9 cellular contexts compared by ENCODE assay signal in the genomic region with DNA sequence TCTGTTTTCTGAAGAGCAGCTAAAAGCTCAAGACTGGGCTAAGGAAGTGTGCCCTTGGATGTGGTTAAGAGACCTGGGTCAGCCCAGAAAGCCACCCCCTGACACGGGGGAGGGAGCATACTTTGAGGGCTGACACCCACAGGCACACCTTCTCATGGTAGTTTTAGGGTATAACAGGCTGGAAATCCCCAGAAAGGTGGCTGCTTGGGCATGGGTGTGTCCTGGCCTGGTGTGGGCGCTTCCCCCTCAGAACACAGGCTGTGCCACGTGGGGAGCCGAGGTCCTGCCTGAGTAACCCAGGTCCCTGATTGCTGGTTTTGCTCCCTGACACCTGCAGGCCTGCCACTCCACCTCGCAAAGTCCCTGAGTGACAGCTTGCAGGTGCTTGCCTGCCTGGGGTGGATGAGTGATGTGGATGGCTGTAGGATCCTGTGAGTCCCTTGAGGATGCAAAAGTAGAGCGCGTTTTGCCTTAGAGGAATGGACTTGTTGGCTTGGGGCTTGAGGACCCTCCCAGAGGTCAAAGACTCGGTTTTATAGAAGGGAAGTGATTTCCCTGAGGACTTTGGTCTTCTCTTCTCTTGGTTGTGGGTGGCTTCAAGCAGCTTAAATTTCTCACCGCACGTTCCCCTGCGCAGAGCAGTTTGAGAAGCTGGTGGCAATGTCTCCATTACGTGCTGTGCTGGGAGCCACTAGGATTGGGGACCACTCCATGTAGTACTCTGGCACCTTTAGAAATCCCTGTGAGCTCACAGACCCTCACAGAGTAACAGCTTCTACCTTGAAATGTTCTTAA.
DNase-seq lines count a peak whose midpoint lies in the region; ATAC-seq, FAIRE-seq and TF ChIP-seq lines count a peak whose summit lies in the region.
"Had no signal": no experiment of that assay in that cellular context is flagged by ENCODE, and none has a peak within 500 bp of the region (broad histone marks: within the 10 kb centered on the region; RNA-seq: fewer than 3 reads in every experiment).

No MANE protein-coding gene starts in this region.

- 0 out of 4 replicates have a peak, but pooled peaks of 1 of the 2 experiments have one; percentile 5 for TF ChIP-seq POLR2A in HepG2 (IDR thresholded peaks at IDR 0.05; ENCODE audit: insufficient read depth in 1 of 2, low read depth in 2 of 2, low read length in 2 of 2)
- no peak for TF ChIP-seq POLR2A in uterus (IDR thresholded peaks at IDR 0.05)

- CTCF ChIA-PET in activated CD4-positive, alpha-beta memory T cell treated with anti-CD3 and anti-CD28 coated beads, Interleukin-2, amount 10 ng/mL, durations not matched to agents 7 days and 5 days (lab: Charles Lee), result interaction anchor here (0.6 to 1.9 kb wide), 4 partner anchors 61 to 154 kb away, joined by 3 to 6 read pairs (median 4); a partner anchor contains a TSS
- CTCF ChIA-PET in HepG2 (lab: Yijun Ruan, JAX; ENCODE audit: low intra/inter-chr PET ratio, low total read pairs) (no interaction called here), PC-9 (lab: Charles Lee) (interaction anchor here (0.6 kb wide), 1 partner anchor 71 kb away, joined by 5 read pairs; no protein-coding TSS in a partner anchor)

- POLR2A ChIA-PET in activated CD4-positive, alpha-beta memory T cell treated with anti-CD3 and anti-CD28 coated beads, Interleukin-2, amount 10 ng/mL, durations not matched to agents 7 days and 5 days (lab: Charles Lee), result no interaction called here
- POLR2A ChIA-PET in HepG2 (lab: Yijun Ruan, JAX), result no interaction called here
- POLR2A ChIA-PET in PC-9 (lab: Charles Lee; ENCODE audit: unreplicated experiment), result no interaction called here

- H2AFZ ChIP-seq in HepG2 (ENCODE audit: low read length), result no peak overlapping the region
- no peak overlapping the region for H2AFZ ChIP-seq in PC-9

- H3K4me3 ChIP-seq in HepG2 (replicated peaks in 1 of 3; ENCODE audit: insufficient read depth in 1 of 3, low read depth in 2 of 3, low read length in 3 of 3) (no peak overlapping the region), uterus (no peak overlapping the region), dorsolateral prefrontal cortex (no peak overlapping the region), PC-9 (no peak overlapping the region)

- H3K27me3 ChIP-seq in HepG2 (ENCODE audit: control insufficient read depth in 1 of 2, insufficient read depth in 2 of 2, low read length in 2 of 2), result no peaks in the 10 kb centered on the region
- H3K27me3 ChIP-seq in uterus, result no peaks in the 10 kb centered on the region
- no peaks in the 10 kb centered on the region for H3K27me3 ChIP-seq in dorsolateral prefrontal cortex
- no peaks in the 10 kb centered on the region for H3K27me3 ChIP-seq in PC-9 (ENCODE audit: insufficient read depth, low read depth)

- intact Hi-C loops in HepG2 (cut with micrococcal nuclease; ENCODE audit: unreplicated experiment), result no loop called here
- intact Hi-C loops in uterus (cut with DNase I; ENCODE audit: low total_unique reads), result no loop called here
- intact Hi-C loops in dorsolateral prefrontal cortex (cut with DNase I), result no loop called here
- intact Hi-C loops in PC-9 (cut with micrococcal nuclease; ENCODE audit: unreplicated experiment), result no loop called here

- no peaks in the 10 kb centered on the region for H3K9me3 ChIP-seq in HepG2 (ENCODE audit: low read length)
- H3K9me3 ChIP-seq in uterus, result no peaks in the 10 kb centered on the region
- no peaks in the 10 kb centered on the region for H3K9me3 ChIP-seq in PC-9 (ENCODE audit: insufficient read depth, low read depth)

- no peaks in the 10 kb centered on the region for H3K9me2 ChIP-seq in PC-9 (ENCODE audit: insufficient read depth)

- in situ Hi-C loops in HepG2 (cut with HindIII; ENCODE audit: extremely low pct_ligation_motif_present, low pct_unique_long_range_greater_than_20kb), result no loop called here

- H3K4me3 Mint-ChIP-seq in activated CD4-positive, alpha-beta memory T cell treated with anti-CD3 and anti-CD28 coated beads, Interleukin-2, amount 10 ng/mL, durations not matched to agents 7 days and 5 days, result no peak overlapping the region

- H3K27ac ChIP-seq in HepG2 (ENCODE audit: extremely low read length, insufficient read depth, low read length) (no peak overlapping the region), uterus (peak overlapping the region; percentile 70 to 83), dorsolateral prefrontal cortex (no peak overlapping the region), PC-9 (no peak overlapping the region)
- H3K27ac ChIP-seq: HL-60 had no signal

- ATAC-seq in GM18909 (IDR thresholded peaks at IDR 0.05; ENCODE audit: poor library complexity, unreplicated experiment) (peak; percentile 72), HG03097 (IDR thresholded peaks at IDR 0.05; ENCODE audit: low FRiP score, unreplicated experiment) (peak; percentile 49), HepG2 (no peak)

- WGBS in HepG2 (ENCODE audit: low lambda C conversion rate), result 97% methylated on average over 8 of the region's 12 CpGs

- no TSS peak for BruUV-seq in HepG2 (replicated peaks; lab: Mats Ljungman, UMichigan)
- BruUV-seq in PC-9 (replicated peaks; lab: Mats Ljungman, UMichigan), result no TSS peak

- no peak for FAIRE-seq in HepG2 (lab: Jason Lieb, UNC)

- no peak for TF ChIP-seq EP300 in HepG2 (IDR thresholded peaks at IDR 0.05; ENCODE audit: low read depth in 2 of 2, low read length in 2 of 2)
- TF ChIP-seq EP300 in HepG2 (CRISPR knock-in tag; IDR thresholded peaks at IDR 0.05; ENCODE audit: borderline replicate concordance), result no peak

- H3K27me3 Mint-ChIP-seq in activated CD4-positive, alpha-beta memory T cell treated with anti-CD3 and anti-CD28 coated beads, Interleukin-2, amount 10 ng/mL, durations not matched to agents 7 days and 5 days, result no peaks in the 10 kb centered on the region

- peak overlapping the region; percentile 60 for H3K27ac Mint-ChIP-seq in activated CD4-positive, alpha-beta memory T cell treated with anti-CD3 and anti-CD28 coated beads, Interleukin-2, amount 10 ng/mL, durations not matched to agents 7 days and 5 days

- DNase-seq in activated CD4-positive, alpha-beta memory T cell treated with anti-CD3 and anti-CD28 coated beads, Interleukin-2, amount 10 ng/mL, durations not matched to agents 7 days and 5 days, result peak; percentile 54
- DNase-seq in HepG2 (ENCODE audit: low spot score) (no peak), uterus (no peak), dorsolateral prefrontal cortex (no peak), LoVo (ENCODE audit: low spot score) (no peak), PC-9 (no peak)

- peaks cover 22% of the 10 kb centered on the region for H3K4me1 Mint-ChIP-seq in activated CD4-positive, alpha-beta memory T cell treated with anti-CD3 and anti-CD28 coated beads, Interleukin-2, amount 10 ng/mL, durations not matched to agents 7 days and 5 days

- no peak for TF ChIP-seq CTCF in HepG2 (CRISPR knock-in tag; IDR thresholded peaks at IDR 0.05)
- TF ChIP-seq CTCF in uterus (IDR thresholded peaks at IDR 0.05), result no peak
- TF ChIP-seq CTCF in dorsolateral prefrontal cortex (IDR thresholded peaks at IDR 0.05 in 54 of 56, conservative IDR thresholded peaks at IDR 0.05 in 2 of 56; ENCODE audit: low read depth in 1 of 56, partially characterized antibody in 56 of 56), result no peak
- TF ChIP-seq CTCF in PC-9 (conservative IDR thresholded peaks at IDR 0.05), result no peak

- H3K9ac ChIP-seq in HepG2 (ENCODE audit: insufficient read depth, low read depth, low read length), result no peak overlapping the region

- H3K79me2 ChIP-seq in HepG2 (ENCODE audit: insufficient read depth, low read length) (no peaks in the 10 kb centered on the region), PC-9 (ENCODE audit: low read depth) (peaks cover 31% of the 10 kb centered on the region)

- peaks cover 38% of the 10 kb centered on the region for H3F3A ChIP-seq in PC-9 (ENCODE audit: insufficient read depth, low read depth)

- peaks cover 32% of the 10 kb centered on the region for H3K36me3 Mint-ChIP-seq in activated CD4-positive, alpha-beta memory T cell treated with anti-CD3 and anti-CD28 coated beads, Interleukin-2, amount 10 ng/mL, durations not matched to agents 7 days and 5 days (ENCODE audit: low read depth)

- peaks cover 47 to 98% of the 10 kb centered on the region in 2 experiments for H3K36me3 ChIP-seq in HepG2 (replicated peaks in 1 of 2; ENCODE audit: control insufficient read depth in 1 of 2, insufficient read depth in 2 of 2, low read length in 2 of 2)
- H3K36me3 ChIP-seq in uterus, result no peaks in the 10 kb centered on the region
- H3K36me3 ChIP-seq in PC-9 (ENCODE audit: low read depth), result peaks cover 31% of the 10 kb centered on the region

- no peaks in the 10 kb centered on the region for H4K20me1 ChIP-seq in HepG2 (ENCODE audit: insufficient read depth, low read length)
- H4K20me1 ChIP-seq in PC-9 (ENCODE audit: insufficient read depth), result peaks cover 14% of the 10 kb centered on the region

- peaks cover 26% of the 10 kb centered on the region for H3K4me1 ChIP-seq in HepG2 (ENCODE audit: insufficient read depth, low read length)
- peaks cover 5 to 10% of the 10 kb centered on the region in 2 donors for H3K4me1 ChIP-seq in uterus
- H3K4me1 ChIP-seq in PC-9 (replicated peaks; ENCODE audit: insufficient read depth), result peaks cover 10% of the 10 kb centered on the region

- no peak for TF ChIP-seq RAD21 in HepG2 (CRISPR knock-in tag; IDR thresholded peaks at IDR 0.05)

- no peak overlapping the region for H3K4me2 ChIP-seq in HepG2 (ENCODE audit: low read depth, low read length)
- H3K4me2 ChIP-seq in PC-9, result no peak overlapping the region

- H3K9me3 Mint-ChIP-seq in activated CD4-positive, alpha-beta memory T cell treated with anti-CD3 and anti-CD28 coated beads, Interleukin-2, amount 10 ng/mL, durations not matched to agents 7 days and 5 days, result no peaks in the 10 kb centered on the region

Comparison
In these comparisons a context has a peak if more than half of its experiments do, and no peak if none do; other contexts are left out.
1. H3K27ac ChIP-seq: peak in uterus (2 of 2); none in HepG2 (single experiment), dorsolateral prefrontal cortex (0 of 59) and PC-9 (single experiment).